ENCODE assay signal across 1 cellular context in the genomic region with DNA sequence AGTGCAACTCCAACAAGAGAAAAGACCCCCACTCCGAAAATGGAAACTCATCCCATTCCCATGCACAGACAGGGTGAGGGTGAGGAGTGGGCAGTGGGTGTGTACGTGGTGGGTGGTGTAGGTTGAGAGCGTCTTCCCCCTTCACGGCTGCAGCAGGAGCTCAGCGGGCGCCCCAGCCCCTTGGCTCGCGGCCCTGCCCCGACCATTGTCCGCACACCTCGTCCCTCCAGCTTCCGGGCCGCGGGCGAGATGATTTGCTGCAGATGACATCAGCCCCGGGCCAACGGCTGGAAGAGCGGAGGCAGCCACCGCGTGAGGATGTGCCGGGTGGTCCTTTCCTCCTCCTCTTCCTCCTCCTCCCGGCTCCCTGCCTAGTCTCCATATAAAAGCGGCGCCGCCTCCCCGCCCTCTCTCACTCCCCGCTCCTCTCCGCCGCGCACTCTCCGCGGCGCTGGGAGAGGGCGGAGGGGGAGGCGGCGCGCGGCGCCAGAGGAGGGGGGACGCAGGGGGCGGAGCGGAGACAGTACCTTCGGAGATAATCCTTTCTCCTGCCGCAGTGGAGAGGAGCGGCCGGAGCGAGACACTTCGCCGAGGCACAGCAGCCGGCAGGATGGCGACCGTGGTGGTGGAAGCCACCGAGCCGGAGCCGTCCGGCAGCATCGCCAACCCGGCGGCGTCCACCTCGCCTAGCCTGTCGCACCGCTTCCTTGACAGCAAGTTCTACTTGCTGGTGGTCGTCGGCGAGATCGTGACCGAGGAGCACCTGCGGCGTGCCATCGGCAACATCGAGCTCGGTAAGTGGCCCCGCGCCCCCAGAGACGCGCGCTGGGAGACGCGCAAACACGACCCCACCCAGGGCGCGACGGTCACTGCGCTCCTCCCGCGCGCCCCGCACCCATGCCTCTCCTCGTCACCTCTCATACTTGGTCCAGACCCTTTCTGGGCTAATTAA.
A peak's percentile ranks its signal among the peaks of the same experiment; 100 is the strongest.
TF ChIP-seq lines count a peak whose summit lies in the region.

A gene (plus strand): TSS at position 554 of the 952 bp plus-strand sequence. CDS start 57 bp downstream, at position 611.

TF ChIP-seq in HEK293, 187 proteins besides CTCF, POLR2A, EP300 and RAD21 (continued from another document and continues in another):
- TF ChIP-seq, protein P1, sequence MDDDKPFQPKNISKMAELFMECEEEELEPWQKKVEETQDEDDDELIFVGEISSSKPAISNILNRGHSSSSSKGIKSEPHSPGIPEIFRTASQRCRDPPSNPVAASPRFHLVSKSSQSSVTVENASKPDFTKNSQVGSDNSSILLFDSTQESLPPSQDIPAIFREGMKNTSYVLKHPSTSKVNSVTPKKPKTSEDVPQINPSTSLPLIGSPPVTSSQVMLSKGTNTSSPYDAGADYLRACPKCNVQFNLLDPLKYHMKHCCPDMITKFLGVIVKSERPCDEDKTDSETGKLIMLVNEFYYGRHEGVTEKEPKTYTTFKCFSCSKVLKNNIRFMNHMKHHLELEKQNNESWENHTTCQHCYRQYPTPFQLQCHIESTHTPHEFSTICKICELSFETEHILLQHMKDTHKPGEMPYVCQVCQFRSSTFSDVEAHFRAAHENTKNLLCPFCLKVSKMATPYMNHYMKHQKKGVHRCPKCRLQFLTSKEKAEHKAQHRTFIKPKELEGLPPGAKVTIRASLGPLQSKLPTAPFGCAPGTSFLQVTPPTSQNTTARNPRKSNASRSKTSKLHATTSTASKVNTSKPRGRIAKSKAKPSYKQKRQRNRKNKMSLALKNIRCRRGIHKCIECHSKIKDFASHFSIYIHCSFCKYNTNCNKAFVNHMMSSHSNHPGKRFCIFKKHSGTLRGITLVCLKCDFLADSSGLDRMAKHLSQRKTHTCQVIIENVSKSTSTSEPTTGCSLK (tag by site-specific recombination; IDR thresholded peaks at IDR 0.05): no peak
- no peak for TF ChIP-seq ZNF830 (tag by site-specific recombination; IDR thresholded peaks at IDR 0.05; ENCODE audit: low read depth)
- TF ChIP-seq, protein P2, sequence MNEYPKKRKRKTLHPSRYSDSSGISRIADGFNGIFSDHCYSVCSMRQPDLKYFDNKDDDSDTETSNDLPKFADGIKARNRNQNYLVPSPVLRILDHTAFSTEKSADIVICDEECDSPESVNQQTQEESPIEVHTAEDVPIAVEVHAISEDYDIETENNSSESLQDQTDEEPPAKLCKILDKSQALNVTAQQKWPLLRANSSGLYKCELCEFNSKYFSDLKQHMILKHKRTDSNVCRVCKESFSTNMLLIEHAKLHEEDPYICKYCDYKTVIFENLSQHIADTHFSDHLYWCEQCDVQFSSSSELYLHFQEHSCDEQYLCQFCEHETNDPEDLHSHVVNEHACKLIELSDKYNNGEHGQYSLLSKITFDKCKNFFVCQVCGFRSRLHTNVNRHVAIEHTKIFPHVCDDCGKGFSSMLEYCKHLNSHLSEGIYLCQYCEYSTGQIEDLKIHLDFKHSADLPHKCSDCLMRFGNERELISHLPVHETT (tag by site-specific recombination; IDR thresholded peaks at IDR 0.05): no peak
- 0 out of 2 replicates have a peak, but pooled peaks have one; percentile 48 for TF ChIP-seq GLI4 (tag by site-specific recombination; IDR thresholded peaks at IDR 0.05)
- TF ChIP-seq ZNF768 (tag by site-specific recombination; IDR thresholded peaks at IDR 0.05): no peak
- TF ChIP-seq ZNF37A (tag by site-specific recombination; IDR thresholded peaks at IDR 0.05): no peak
- TF ChIP-seq, protein P3, sequence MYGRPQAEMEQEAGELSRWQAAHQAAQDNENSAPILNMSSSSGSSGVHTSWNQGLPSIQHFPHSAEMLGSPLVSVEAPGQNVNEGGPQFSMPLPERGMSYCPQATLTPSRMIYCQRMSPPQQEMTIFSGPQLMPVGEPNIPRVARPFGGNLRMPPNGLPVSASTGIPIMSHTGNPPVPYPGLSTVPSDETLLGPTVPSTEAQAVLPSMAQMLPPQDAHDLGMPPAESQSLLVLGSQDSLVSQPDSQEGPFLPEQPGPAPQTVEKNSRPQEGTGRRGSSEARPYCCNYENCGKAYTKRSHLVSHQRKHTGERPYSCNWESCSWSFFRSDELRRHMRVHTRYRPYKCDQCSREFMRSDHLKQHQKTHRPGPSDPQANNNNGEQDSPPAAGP (tag by site-specific recombination; IDR thresholded peaks at IDR 0.05): peak; percentile 66; the same call in 1 of the 2 replicates
- TF ChIP-seq ZNF366 (tag by site-specific recombination; conservative IDR thresholded peaks at IDR 0.05): peak; percentile 92
- TF ChIP-seq ZXDB (tag by site-specific recombination; IDR thresholded peaks at IDR 0.05): peak; percentile 65; the same call in 1 of the 2 replicates
- TF ChIP-seq, protein P4, sequence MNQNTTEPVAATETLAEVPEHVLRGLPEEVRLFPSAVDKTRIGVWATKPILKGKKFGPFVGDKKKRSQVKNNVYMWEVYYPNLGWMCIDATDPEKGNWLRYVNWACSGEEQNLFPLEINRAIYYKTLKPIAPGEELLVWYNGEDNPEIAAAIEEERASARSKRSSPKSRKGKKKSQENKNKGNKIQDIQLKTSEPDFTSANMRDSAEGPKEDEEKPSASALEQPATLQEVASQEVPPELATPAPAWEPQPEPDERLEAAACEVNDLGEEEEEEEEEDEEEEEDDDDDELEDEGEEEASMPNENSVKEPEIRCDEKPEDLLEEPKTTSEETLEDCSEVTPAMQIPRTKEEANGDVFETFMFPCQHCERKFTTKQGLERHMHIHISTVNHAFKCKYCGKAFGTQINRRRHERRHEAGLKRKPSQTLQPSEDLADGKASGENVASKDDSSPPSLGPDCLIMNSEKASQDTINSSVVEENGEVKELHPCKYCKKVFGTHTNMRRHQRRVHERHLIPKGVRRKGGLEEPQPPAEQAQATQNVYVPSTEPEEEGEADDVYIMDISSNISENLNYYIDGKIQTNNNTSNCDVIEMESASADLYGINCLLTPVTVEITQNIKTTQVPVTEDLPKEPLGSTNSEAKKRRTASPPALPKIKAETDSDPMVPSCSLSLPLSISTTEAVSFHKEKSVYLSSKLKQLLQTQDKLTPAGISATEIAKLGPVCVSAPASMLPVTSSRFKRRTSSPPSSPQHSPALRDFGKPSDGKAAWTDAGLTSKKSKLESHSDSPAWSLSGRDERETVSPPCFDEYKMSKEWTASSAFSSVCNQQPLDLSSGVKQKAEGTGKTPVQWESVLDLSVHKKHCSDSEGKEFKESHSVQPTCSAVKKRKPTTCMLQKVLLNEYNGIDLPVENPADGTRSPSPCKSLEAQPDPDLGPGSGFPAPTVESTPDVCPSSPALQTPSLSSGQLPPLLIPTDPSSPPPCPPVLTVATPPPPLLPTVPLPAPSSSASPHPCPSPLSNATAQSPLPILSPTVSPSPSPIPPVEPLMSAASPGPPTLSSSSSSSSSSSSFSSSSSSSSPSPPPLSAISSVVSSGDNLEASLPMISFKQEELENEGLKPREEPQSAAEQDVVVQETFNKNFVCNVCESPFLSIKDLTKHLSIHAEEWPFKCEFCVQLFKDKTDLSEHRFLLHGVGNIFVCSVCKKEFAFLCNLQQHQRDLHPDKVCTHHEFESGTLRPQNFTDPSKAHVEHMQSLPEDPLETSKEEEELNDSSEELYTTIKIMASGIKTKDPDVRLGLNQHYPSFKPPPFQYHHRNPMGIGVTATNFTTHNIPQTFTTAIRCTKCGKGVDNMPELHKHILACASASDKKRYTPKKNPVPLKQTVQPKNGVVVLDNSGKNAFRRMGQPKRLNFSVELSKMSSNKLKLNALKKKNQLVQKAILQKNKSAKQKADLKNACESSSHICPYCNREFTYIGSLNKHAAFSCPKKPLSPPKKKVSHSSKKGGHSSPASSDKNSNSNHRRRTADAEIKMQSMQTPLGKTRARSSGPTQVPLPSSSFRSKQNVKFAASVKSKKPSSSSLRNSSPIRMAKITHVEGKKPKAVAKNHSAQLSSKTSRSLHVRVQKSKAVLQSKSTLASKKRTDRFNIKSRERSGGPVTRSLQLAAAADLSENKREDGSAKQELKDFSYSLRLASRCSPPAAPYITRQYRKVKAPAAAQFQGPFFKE (tag by site-specific recombination; IDR thresholded peaks at IDR 0.05; ENCODE audit: borderline replicate concordance): no peak
- TF ChIP-seq REPIN1 (tag by site-specific recombination; IDR thresholded peaks at IDR 0.05; ENCODE audit: low read depth): no peak; the same call in 1 of the 2 replicates
- TF ChIP-seq, protein P5, sequence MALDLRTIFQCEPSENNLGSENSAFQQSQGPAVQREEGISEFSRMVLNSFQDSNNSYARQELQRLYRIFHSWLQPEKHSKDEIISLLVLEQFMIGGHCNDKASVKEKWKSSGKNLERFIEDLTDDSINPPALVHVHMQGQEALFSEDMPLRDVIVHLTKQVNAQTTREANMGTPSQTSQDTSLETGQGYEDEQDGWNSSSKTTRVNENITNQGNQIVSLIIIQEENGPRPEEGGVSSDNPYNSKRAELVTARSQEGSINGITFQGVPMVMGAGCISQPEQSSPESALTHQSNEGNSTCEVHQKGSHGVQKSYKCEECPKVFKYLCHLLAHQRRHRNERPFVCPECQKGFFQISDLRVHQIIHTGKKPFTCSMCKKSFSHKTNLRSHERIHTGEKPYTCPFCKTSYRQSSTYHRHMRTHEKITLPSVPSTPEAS (tag by site-specific recombination; IDR thresholded peaks at IDR 0.05): no peak
- TF ChIP-seq, protein P6, sequence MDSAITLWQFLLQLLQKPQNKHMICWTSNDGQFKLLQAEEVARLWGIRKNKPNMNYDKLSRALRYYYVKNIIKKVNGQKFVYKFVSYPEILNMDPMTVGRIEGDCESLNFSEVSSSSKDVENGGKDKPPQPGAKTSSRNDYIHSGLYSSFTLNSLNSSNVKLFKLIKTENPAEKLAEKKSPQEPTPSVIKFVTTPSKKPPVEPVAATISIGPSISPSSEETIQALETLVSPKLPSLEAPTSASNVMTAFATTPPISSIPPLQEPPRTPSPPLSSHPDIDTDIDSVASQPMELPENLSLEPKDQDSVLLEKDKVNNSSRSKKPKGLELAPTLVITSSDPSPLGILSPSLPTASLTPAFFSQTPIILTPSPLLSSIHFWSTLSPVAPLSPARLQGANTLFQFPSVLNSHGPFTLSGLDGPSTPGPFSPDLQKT (IDR thresholded peaks at IDR 0.05; ENCODE audit: borderline replicate concordance, low read depth, low read length): no peak
- TF ChIP-seq SP3 (tag by site-specific recombination; IDR thresholded peaks at IDR 0.05): peak; percentile 91
- TF ChIP-seq ZNF239 (tag by site-specific recombination; IDR thresholded peaks at IDR 0.05): no peak
- no peak for TF ChIP-seq SCRT1 (tag by site-specific recombination; IDR thresholded peaks at IDR 0.05; ENCODE audit: borderline replicate concordance)
- TF ChIP-seq, protein P7, sequence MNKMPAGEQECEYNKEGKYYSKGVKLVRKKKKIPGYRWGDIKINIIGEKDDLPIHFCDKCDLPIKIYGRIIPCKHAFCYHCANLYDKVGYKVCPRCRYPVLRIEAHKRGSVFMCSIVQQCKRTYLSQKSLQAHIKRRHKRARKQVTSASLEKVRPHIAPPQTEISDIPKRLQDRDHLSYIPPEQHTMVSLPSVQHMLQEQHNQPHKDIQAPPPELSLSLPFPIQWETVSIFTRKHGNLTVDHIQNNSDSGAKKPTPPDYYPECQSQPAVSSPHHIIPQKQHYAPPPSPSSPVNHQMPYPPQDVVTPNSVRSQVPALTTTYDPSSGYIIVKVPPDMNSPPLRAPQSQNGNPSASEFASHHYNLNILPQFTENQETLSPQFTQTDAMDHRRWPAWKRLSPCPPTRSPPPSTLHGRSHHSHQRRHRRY (tag by site-specific recombination; IDR thresholded peaks at IDR 0.05): no peak
- TF ChIP-seq ZNF548 (tag by site-specific recombination; IDR thresholded peaks at IDR 0.05): no peak
- no peak for TF ChIP-seq ZNF558 (tag by site-specific recombination; IDR thresholded peaks at IDR 0.05)
- TF ChIP-seq ZNF571 (tag by site-specific recombination; IDR thresholded peaks at IDR 0.05): no peak
- TF ChIP-seq, protein P8, sequence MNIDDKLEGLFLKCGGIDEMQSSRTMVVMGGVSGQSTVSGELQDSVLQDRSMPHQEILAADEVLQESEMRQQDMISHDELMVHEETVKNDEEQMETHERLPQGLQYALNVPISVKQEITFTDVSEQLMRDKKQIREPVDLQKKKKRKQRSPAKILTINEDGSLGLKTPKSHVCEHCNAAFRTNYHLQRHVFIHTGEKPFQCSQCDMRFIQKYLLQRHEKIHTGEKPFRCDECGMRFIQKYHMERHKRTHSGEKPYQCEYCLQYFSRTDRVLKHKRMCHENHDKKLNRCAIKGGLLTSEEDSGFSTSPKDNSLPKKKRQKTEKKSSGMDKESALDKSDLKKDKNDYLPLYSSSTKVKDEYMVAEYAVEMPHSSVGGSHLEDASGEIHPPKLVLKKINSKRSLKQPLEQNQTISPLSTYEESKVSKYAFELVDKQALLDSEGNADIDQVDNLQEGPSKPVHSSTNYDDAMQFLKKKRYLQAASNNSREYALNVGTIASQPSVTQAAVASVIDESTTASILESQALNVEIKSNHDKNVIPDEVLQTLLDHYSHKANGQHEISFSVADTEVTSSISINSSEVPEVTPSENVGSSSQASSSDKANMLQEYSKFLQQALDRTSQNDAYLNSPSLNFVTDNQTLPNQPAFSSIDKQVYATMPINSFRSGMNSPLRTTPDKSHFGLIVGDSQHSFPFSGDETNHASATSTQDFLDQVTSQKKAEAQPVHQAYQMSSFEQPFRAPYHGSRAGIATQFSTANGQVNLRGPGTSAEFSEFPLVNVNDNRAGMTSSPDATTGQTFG (tag by site-specific recombination; IDR thresholded peaks at IDR 0.05; ENCODE audit: borderline replicate concordance): no peak
- peak; percentile 56; the same call in 1 of the 2 replicates for TF ChIP-seq ZNF324 (tag by site-specific recombination; IDR thresholded peaks at IDR 0.05)
- TF ChIP-seq MEIS1 (CRISPR knock-in tag; IDR thresholded peaks at IDR 0.05; ENCODE audit: borderline replicate concordance): no peak
- TF ChIP-seq ZNF433 (tag by site-specific recombination; IDR thresholded peaks at IDR 0.05; ENCODE audit: low read depth): no peak
- peak; percentile 53 for TF ChIP-seq ZBTB48 (tag by site-specific recombination; IDR thresholded peaks at IDR 0.05)
- no peak for TF ChIP-seq ZFP41 (tag by site-specific recombination; IDR thresholded peaks at IDR 0.05; ENCODE audit: borderline replicate concordance)
- no peak for TF ChIP-seq ZNF354C (tag by site-specific recombination; IDR thresholded peaks at IDR 0.05; ENCODE audit: borderline replicate concordance, low read depth)
- no peak for TF ChIP-seq ZNF529 (tag by site-specific recombination; IDR thresholded peaks at IDR 0.05; ENCODE audit: insufficient replicate concordance)
- TF ChIP-seq ZNF404 (tag by site-specific recombination; IDR thresholded peaks at IDR 0.05): no peak
- no peak for TF ChIP-seq MYNN (tag by site-specific recombination; IDR thresholded peaks at IDR 0.05; ENCODE audit: borderline replicate concordance)
- no peak for TF ChIP-seq ZNF292 (tag by site-specific recombination; IDR thresholded peaks at IDR 0.05; ENCODE audit: borderline replicate concordance, low read depth)
- peak; percentile 84 for TF ChIP-seq GLIS1 (tag by site-specific recombination; IDR thresholded peaks at IDR 0.05)
- TF ChIP-seq, protein P9, sequence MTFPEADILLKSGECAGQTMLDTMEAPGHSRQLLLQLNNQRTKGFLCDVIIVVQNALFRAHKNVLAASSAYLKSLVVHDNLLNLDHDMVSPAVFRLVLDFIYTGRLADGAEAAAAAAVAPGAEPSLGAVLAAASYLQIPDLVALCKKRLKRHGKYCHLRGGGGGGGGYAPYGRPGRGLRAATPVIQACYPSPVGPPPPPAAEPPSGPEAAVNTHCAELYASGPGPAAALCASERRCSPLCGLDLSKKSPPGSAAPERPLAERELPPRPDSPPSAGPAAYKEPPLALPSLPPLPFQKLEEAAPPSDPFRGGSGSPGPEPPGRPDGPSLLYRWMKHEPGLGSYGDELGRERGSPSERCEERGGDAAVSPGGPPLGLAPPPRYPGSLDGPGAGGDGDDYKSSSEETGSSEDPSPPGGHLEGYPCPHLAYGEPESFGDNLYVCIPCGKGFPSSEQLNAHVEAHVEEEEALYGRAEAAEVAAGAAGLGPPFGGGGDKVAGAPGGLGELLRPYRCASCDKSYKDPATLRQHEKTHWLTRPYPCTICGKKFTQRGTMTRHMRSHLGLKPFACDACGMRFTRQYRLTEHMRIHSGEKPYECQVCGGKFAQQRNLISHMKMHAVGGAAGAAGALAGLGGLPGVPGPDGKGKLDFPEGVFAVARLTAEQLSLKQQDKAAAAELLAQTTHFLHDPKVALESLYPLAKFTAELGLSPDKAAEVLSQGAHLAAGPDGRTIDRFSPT (tag by site-specific recombination; IDR thresholded peaks at IDR 0.05): peak; percentile 78
